ENCODE assay signal across 1 cellular context in the genomic region with DNA sequence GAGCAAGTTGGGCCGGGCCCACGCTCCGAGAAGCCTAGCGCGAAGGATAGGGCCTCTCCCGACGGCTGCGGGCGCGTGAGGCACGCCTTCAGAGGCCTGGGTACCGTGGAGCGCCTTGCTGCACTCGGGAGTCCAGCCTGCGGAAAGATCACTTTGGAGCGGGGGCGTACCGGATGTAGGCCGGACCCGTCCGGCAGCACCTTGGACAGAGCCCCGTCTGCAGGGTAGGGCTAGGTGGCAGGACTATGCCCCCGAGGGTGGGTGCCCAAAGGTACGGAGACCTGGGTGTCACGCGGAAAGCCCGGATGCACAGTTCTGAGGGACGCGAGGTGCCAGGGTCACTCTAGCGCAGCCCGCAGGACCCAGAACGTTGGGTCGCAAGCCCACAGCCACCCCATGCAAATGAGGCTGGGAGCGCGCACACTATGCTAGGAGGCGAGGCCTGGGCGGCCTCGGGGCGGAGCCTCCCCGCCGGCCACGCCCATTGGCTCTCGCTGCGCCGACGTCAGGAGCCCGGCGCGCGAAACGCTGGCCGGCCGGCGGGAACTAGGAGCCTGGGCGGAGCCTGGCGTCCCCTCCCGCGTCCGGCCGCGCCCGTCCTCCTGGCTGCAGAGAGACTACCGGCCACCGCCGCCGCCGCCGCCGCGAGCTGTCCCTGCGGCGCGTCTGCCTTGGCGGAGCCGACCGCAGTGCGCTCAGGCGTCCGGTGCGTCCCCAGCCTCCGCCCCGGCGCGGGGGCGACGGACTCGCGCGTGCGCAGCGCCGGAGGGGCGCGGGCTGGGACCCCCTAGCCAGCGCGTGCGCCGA.
TF ChIP-seq lines count a peak whose summit lies in the region.

Gene PAQR4, plus strand, starts transcription at position 611 of the 807 bp plus-strand sequence. CDS start 327 bp downstream, outside the sequence.

TF ChIP-seq in K562, 482 proteins besides CTCF, POLR2A, EP300 and RAD21 (continued from another document and continues in another):
- no peak for TF ChIP-seq ASH1L (IDR thresholded peaks at IDR 0.05; ENCODE audit: borderline replicate concordance, low read depth, partially characterized antibody)
- TF ChIP-seq, protein P1, sequence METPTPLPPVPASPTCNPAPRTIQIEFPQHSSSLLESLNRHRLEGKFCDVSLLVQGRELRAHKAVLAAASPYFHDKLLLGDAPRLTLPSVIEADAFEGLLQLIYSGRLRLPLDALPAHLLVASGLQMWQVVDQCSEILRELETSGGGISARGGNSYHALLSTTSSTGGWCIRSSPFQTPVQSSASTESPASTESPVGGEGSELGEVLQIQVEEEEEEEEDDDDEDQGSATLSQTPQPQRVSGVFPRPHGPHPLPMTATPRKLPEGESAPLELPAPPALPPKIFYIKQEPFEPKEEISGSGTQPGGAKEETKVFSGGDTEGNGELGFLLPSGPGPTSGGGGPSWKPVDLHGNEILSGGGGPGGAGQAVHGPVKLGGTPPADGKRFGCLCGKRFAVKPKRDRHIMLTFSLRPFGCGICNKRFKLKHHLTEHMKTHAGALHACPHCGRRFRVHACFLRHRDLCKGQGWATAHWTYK (CRISPR knock-in tag; IDR thresholded peaks at IDR 0.05), result peak; percentile 78; the same call in 1 of the 2 replicates
- TF ChIP-seq SP1 (CRISPR knock-in tag; IDR thresholded peaks at IDR 0.05), result peak; percentile 95
- TF ChIP-seq LEF1 (IDR thresholded peaks at IDR 0.05), result no peak
- TF ChIP-seq HNRNPUL1 (IDR thresholded peaks at IDR 0.05; ENCODE audit: low read length), result no peak
- TF ChIP-seq ZBTB26 (CRISPR knock-in tag; IDR thresholded peaks at IDR 0.05), result no peak
- TF ChIP-seq HDGF (IDR thresholded peaks at IDR 0.05), result no peak
- TF ChIP-seq TRIM28 (IDR thresholded peaks at IDR 0.05), result peak; percentile 47; the same call in 1 of the 2 replicates
- TF ChIP-seq, protein P2, sequence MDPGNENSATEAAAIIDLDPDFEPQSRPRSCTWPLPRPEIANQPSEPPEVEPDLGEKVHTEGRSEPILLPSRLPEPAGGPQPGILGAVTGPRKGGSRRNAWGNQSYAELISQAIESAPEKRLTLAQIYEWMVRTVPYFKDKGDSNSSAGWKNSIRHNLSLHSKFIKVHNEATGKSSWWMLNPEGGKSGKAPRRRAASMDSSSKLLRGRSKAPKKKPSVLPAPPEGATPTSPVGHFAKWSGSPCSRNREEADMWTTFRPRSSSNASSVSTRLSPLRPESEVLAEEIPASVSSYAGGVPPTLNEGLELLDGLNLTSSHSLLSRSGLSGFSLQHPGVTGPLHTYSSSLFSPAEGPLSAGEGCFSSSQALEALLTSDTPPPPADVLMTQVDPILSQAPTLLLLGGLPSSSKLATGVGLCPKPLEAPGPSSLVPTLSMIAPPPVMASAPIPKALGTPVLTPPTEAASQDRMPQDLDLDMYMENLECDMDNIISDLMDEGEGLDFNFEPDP (CRISPR knock-in tag; IDR thresholded peaks at IDR 0.05), result no peak
- TF ChIP-seq ZNF23 (CRISPR knock-in tag; IDR thresholded peaks at IDR 0.05), result no peak
- TF ChIP-seq NFIX (CRISPR knock-in tag; IDR thresholded peaks at IDR 0.05; ENCODE audit: low read depth), result no peak
- no peak for TF ChIP-seq MAFK (IDR thresholded peaks at IDR 0.05; ENCODE audit: low read length)
- peak; percentile 61 for TF ChIP-seq NFYB (IDR thresholded peaks at IDR 0.05; ENCODE audit: extremely low read depth, insufficient read length)
- no peak for TF ChIP-seq ZNF445 (CRISPR knock-in tag; IDR thresholded peaks at IDR 0.05; ENCODE audit: low read depth)
- peak; percentile 67; the same call in 1 of the 2 replicates for TF ChIP-seq NCOA6 (IDR thresholded peaks at IDR 0.05)
- TF ChIP-seq U2AF1 (optimal IDR thresholded peaks at IDR 0.05; ENCODE audit: low read depth, low read length), result no peak
- 0 out of 2 replicates have a peak, but pooled peaks have one; percentile 57 for TF ChIP-seq NBN (IDR thresholded peaks at IDR 0.05; ENCODE audit: low read depth)
- TF ChIP-seq SRSF3 (IDR thresholded peaks at IDR 0.05; ENCODE audit: insufficient read depth, low read length), result no peak
- TF ChIP-seq NONO (IDR thresholded peaks at IDR 0.05; ENCODE audit: low read depth in 2 of 2, low read length in 1 of 2), result peak in 1 of 2 experiments; percentile 67; a peak in 2 of 4 replicates
- TF ChIP-seq, protein P3, sequence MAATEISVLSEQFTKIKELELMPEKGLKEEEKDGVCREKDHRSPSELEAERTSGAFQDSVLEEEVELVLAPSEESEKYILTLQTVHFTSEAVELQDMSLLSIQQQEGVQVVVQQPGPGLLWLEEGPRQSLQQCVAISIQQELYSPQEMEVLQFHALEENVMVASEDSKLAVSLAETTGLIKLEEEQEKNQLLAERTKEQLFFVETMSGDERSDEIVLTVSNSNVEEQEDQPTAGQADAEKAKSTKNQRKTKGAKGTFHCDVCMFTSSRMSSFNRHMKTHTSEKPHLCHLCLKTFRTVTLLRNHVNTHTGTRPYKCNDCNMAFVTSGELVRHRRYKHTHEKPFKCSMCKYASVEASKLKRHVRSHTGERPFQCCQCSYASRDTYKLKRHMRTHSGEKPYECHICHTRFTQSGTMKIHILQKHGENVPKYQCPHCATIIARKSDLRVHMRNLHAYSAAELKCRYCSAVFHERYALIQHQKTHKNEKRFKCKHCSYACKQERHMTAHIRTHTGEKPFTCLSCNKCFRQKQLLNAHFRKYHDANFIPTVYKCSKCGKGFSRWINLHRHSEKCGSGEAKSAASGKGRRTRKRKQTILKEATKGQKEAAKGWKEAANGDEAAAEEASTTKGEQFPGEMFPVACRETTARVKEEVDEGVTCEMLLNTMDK (IDR thresholded peaks at IDR 0.05; ENCODE audit: borderline replicate concordance, insufficient read depth, low read depth, low read length, poor library complexity, severe bottlenecking), result no peak
- TF ChIP-seq ZNF551 (CRISPR knock-in tag; IDR thresholded peaks at IDR 0.05), result no peak
- TF ChIP-seq, protein P4, sequence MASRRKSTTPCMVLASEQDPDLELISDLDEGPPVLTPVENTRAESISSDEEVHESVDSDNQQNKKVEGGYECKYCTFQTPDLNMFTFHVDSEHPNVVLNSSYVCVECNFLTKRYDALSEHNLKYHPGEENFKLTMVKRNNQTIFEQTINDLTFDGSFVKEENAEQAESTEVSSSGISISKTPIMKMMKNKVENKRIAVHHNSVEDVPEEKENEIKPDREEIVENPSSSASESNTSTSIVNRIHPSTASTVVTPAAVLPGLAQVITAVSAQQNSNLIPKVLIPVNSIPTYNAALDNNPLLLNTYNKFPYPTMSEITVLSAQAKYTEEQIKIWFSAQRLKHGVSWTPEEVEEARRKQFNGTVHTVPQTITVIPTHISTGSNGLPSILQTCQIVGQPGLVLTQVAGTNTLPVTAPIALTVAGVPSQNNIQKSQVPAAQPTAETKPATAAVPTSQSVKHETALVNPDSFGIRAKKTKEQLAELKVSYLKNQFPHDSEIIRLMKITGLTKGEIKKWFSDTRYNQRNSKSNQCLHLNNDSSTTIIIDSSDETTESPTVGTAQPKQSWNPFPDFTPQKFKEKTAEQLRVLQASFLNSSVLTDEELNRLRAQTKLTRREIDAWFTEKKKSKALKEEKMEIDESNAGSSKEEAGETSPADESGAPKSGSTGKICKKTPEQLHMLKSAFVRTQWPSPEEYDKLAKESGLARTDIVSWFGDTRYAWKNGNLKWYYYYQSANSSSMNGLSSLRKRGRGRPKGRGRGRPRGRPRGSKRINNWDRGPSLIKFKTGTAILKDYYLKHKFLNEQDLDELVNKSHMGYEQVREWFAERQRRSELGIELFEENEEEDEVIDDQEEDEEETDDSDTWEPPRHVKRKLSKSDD (conservative IDR thresholded peaks at IDR 0.05; ENCODE audit: low read length), result no peak
- peak; percentile 36; the same call in 1 of the 2 replicates for TF ChIP-seq NR1H2 (CRISPR knock-in tag; IDR thresholded peaks at IDR 0.05)
- no peak for TF ChIP-seq BRD4 (IDR thresholded peaks at IDR 0.05)
- 0 out of 2 replicates have a peak, but pooled peaks have one; percentile 53 for TF ChIP-seq ZNF311 (CRISPR knock-in tag; IDR thresholded peaks at IDR 0.05)
- no peak for TF ChIP-seq NFRKB (IDR thresholded peaks at IDR 0.05; ENCODE audit: low read depth)
- peak; percentile 22 for TF ChIP-seq PHF20 (IDR thresholded peaks at IDR 0.05; ENCODE audit: partially characterized antibody)
- TF ChIP-seq, protein P5, sequence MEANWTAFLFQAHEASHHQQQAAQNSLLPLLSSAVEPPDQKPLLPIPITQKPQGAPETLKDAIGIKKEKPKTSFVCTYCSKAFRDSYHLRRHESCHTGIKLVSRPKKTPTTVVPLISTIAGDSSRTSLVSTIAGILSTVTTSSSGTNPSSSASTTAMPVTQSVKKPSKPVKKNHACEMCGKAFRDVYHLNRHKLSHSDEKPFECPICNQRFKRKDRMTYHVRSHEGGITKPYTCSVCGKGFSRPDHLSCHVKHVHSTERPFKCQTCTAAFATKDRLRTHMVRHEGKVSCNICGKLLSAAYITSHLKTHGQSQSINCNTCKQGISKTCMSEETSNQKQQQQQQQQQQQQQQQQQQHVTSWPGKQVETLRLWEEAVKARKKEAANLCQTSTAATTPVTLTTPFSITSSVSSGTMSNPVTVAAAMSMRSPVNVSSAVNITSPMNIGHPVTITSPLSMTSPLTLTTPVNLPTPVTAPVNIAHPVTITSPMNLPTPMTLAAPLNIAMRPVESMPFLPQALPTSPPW (CRISPR knock-in tag; IDR thresholded peaks at IDR 0.05), result peak; percentile 71
- TF ChIP-seq RUNX1 (IDR thresholded peaks at IDR 0.05; ENCODE audit: low read depth), result no peak
- TF ChIP-seq PRDM10 (IDR thresholded peaks at IDR 0.05; ENCODE audit: partially characterized antibody), result peak; percentile 65
- no peak for TF ChIP-seq DIDO1 (tag; IDR thresholded peaks at IDR 0.05; ENCODE audit: low read depth)
- TF ChIP-seq HNRNPL (IDR thresholded peaks at IDR 0.05; ENCODE audit: low read depth, low read length), result peak; percentile 95
- no peak for TF ChIP-seq RBM17 (IDR thresholded peaks at IDR 0.05; ENCODE audit: borderline replicate concordance, low read depth, low read length)
- TF ChIP-seq MIER1 (IDR thresholded peaks at IDR 0.05; ENCODE audit: low read depth), result peak; percentile 99
- TF ChIP-seq, protein P6, sequence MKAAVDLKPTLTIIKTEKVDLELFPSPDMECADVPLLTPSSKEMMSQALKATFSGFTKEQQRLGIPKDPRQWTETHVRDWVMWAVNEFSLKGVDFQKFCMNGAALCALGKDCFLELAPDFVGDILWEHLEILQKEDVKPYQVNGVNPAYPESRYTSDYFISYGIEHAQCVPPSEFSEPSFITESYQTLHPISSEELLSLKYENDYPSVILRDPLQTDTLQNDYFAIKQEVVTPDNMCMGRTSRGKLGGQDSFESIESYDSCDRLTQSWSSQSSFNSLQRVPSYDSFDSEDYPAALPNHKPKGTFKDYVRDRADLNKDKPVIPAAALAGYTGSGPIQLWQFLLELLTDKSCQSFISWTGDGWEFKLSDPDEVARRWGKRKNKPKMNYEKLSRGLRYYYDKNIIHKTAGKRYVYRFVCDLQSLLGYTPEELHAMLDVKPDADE (conservative IDR thresholded peaks at IDR 0.05; ENCODE audit: control insufficient read depth, low read depth, low read length), result peak; percentile 82
- TF ChIP-seq PYGO2 (tag; IDR thresholded peaks at IDR 0.05), result no peak
- TF ChIP-seq, protein P7, sequence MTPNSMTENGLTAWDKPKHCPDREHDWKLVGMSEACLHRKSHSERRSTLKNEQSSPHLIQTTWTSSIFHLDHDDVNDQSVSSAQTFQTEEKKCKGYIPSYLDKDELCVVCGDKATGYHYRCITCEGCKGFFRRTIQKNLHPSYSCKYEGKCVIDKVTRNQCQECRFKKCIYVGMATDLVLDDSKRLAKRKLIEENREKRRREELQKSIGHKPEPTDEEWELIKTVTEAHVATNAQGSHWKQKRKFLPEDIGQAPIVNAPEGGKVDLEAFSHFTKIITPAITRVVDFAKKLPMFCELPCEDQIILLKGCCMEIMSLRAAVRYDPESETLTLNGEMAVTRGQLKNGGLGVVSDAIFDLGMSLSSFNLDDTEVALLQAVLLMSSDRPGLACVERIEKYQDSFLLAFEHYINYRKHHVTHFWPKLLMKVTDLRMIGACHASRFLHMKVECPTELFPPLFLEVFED (CRISPR knock-in tag; conservative IDR thresholded peaks at IDR 0.05), result no peak
- peak; percentile 57; the same call in 1 of the 2 replicates for TF ChIP-seq SUPT5H (IDR thresholded peaks at IDR 0.05)
- TF ChIP-seq HDAC1 (IDR thresholded peaks at IDR 0.05), result peak in 1 of 2 experiments; percentile 99; a peak in 3 of 4 replicates
- no peak for TF ChIP-seq EWSR1 (IDR thresholded peaks at IDR 0.05; ENCODE audit: borderline replicate concordance, low read depth, partially characterized antibody)
- TF ChIP-seq TAF15 (IDR thresholded peaks at IDR 0.05; ENCODE audit: low read depth, low read length), result no peak
- peak; percentile 45 for TF ChIP-seq HNRNPLL (IDR thresholded peaks at IDR 0.05; ENCODE audit: low read depth, low read length, poor library complexity, severe bottlenecking)
